Comparison of ENCODE assay signal across 26 cellular contexts in genomic region chr15:80951941-80952340, GRCh38. TPM values are rescaled to one million over a fixed set of nuclear protein-coding genes. Genes with fewer than 3 reads are reported as not detected.
DNase-seq lines count a peak whose midpoint lies in the region; ATAC-seq and TF ChIP-seq lines count a peak whose summit lies in the region.
"Had no signal": no experiment of that assay in that cellular context is flagged by ENCODE, and none has a peak within 500 bp of the region (broad histone marks: within the 10 kb centered on the region; RNA-seq: fewer than 3 reads in every experiment).

No MANE protein-coding gene starts in this region.

- intact Hi-C loops in heart right ventricle (cut with DNase I) = loop anchor here in 3 of 10 donors (5.0 to 10.0 kb wide), 3 partner anchors 50 to 487 kb away; no protein-coding TSS in a partner anchor
- intact Hi-C loops in breast epithelium (cut with DNase I; ENCODE audit: low total_unique reads) = no loop called here

- TF ChIP-seq POLR2A in breast epithelium (IDR thresholded peaks at IDR 0.05) = no peak

- no peaks in the 10 kb centered on the region for H3K27me3 ChIP-seq in right atrium auricular region
- no peaks in the 10 kb centered on the region for H3K27me3 ChIP-seq in heart right ventricle
- H3K27me3 ChIP-seq in breast epithelium = no peaks in the 10 kb centered on the region
- H3K27me3 ChIP-seq: BLaER1 treated with 17β-estradiol and CSF1 and Interleukin-3, amounts not matched to agents 10 nM and 100 nM; SJSA1 had no signal

- TF ChIP-seq CTCF in right atrium auricular region (IDR thresholded peaks at IDR 0.05) (no peak), heart right ventricle (IDR thresholded peaks at IDR 0.05) (no peak), progenitor cell of endocrine pancreas (IDR thresholded peaks at IDR 0.05; ENCODE audit: unreplicated experiment) (no peak), breast epithelium (IDR thresholded peaks at IDR 0.05) (no peak)

- H3K9me3 Mint-ChIP-seq in progenitor cell of endocrine pancreas (ENCODE audit: low read depth) = no peaks in the 10 kb centered on the region
- H3K9me3 Mint-ChIP-seq: CD4-positive, alpha-beta T cell had no signal

- H3K4me1 ChIP-seq in right atrium auricular region (no peaks in the 10 kb centered on the region), heart right ventricle (peaks cover 0 to 8% (median 0%) of the 10 kb centered on the region in 9 donors), breast epithelium (no peaks in the 10 kb centered on the region)

- H3K36me3 Mint-ChIP-seq in progenitor cell of endocrine pancreas (ENCODE audit: insufficient read depth) = peaks cover 9% of the 10 kb centered on the region

- peaks cover 55% of the 10 kb centered on the region for H3K36me3 ChIP-seq in right atrium auricular region
- H3K36me3 ChIP-seq in heart right ventricle = peaks cover 0 to 73% (median 24%) of the 10 kb centered on the region in 9 donors
- H3K36me3 ChIP-seq in breast epithelium = peaks cover 9% of the 10 kb centered on the region

- H3K4me3 ChIP-seq in right atrium auricular region (no peak overlapping the region), heart right ventricle (no peak overlapping the region), breast epithelium (no peak overlapping the region)
- H3K4me3 ChIP-seq: BLaER1 treated with 17β-estradiol and CSF1 and Interleukin-3, amounts not matched to agents 10 nM and 100 nM; GM23248; PC-9; SJSA1 had no signal

- H3K27ac ChIP-seq in right atrium auricular region = no peak overlapping the region
- H3K27ac ChIP-seq in heart right ventricle = no peak overlapping the region
- H3K27ac ChIP-seq in breast epithelium = no peak overlapping the region
- H3K27ac ChIP-seq: BLaER1 treated with 17β-estradiol and CSF1 and Interleukin-3, amounts not matched to agents 10 nM and 100 nM; GM23248; PC-9; SJSA1 had no signal

- no peaks in the 10 kb centered on the region for H3K9me3 ChIP-seq in right atrium auricular region
- H3K9me3 ChIP-seq in heart right ventricle = no peaks in the 10 kb centered on the region
- H3K9me3 ChIP-seq in breast epithelium = no peaks in the 10 kb centered on the region
- H3K9me3 ChIP-seq: BLaER1 treated with 17β-estradiol and CSF1 and Interleukin-3, amounts not matched to agents 10 nM and 100 nM; SJSA1 had no signal

- no peak overlapping the region for H3K4me3 Mint-ChIP-seq in progenitor cell of endocrine pancreas (ENCODE audit: low read depth)
- H3K4me3 Mint-ChIP-seq: CD4-positive, alpha-beta T cell had no signal

- H3K27me3 Mint-ChIP-seq in progenitor cell of endocrine pancreas = no peaks in the 10 kb centered on the region
- H3K27me3 Mint-ChIP-seq: CD4-positive, alpha-beta T cell had no signal

- ATAC-seq in heart right ventricle = no peak

- H3K27ac Mint-ChIP-seq in progenitor cell of endocrine pancreas = no peak overlapping the region
- H3K27ac Mint-ChIP-seq: CD4-positive, alpha-beta T cell had no signal

- peaks cover 6% of the 10 kb centered on the region for H3K4me1 Mint-ChIP-seq in progenitor cell of endocrine pancreas (ENCODE audit: low read depth)

- 64 to 68% methylated on average over 5 of the region's 5 CpGs for WGBS in heart right ventricle, 2 donors

- DNase-seq in NCI-H345 (lab: John Stamatoyannopoulos, UW) (peak; percentile 1), NCI-H345 treated with DMSO at 0.1 percent for 48 hours (lab: John Stamatoyannopoulos, UW; ENCODE audit: unreplicated experiment) (no peak), right atrium auricular region (ENCODE audit: low spot score) (peak; percentile 18), heart right ventricle (no peak), mesenteric fat pad (ENCODE audit: low spot score) (peak; percentile 74), NCI-H748 (lab: John Stamatoyannopoulos, UW; ENCODE audit: unreplicated experiment) (no peak), progenitor cell of endocrine pancreas (ENCODE audit: low spot score, unreplicated experiment) (no peak), breast epithelium (ENCODE audit: low spot score in 2 of 2) (no peak)
- DNase-seq: 8988T; ACHN; CD4-positive, alpha-beta T cell; GM23248; H7; Kasumi-1; MV-4-11; NCI-H1105; NCI-H1436 treated with DMSO at 0.1 percent for 48 hours; NCI-H187 treated with DMSO at 0.1 percent for 48 hours; NCI-H2107; NCI-H510A; NCI-H748 treated with DMSO at 0.1 percent for 48 hours; NK-92 treated with Interleukin-12 subunit alpha and Interleukin-12 subunit beta, amount 100 ng/mL, for 24 hours; PC-9; Right ventricle myocardium superior had no signal

RNA-seq across cellular contexts. Expression of gene MESD, which starts 37.7 kb away (rescaled TPM):
- total RNA-seq in right atrium auricular region = 10 to 100 TPM; 11.3 to 14.5 TPM
- total RNA-seq in heart right ventricle = 10 to 100 TPM; 11.1 to 17.6 (median 15.2) TPM
- polyA plus RNA-seq in heart right ventricle = 10 to 100 TPM; 13.4 TPM
- total RNA-seq in mesenteric fat pad = 30.2 TPM
- 39.2 and 42.6 TPM in 2 replicates for total RNA-seq in progenitor cell of endocrine pancreas
- 10 to 100 TPM; 17.1 to 32.9 (median 27.2) TPM for total RNA-seq in breast epithelium

RNA-seq across cellular contexts. Expression of gene TLNRD1, which starts 48.8 kb away (rescaled TPM):
- total RNA-seq in right atrium auricular region (10 to 100 TPM; 10.0 to 26.1 TPM), heart right ventricle (10 to 100 TPM in 2 of 10 donors, 1 to 10 TPM in 8; 4.3 to 19.4 (median 6.3) TPM), mesenteric fat pad (43.1 TPM), progenitor cell of endocrine pancreas (14.9 and 15.7 TPM in 2 replicates), breast epithelium (10 to 100 TPM; 15.1 to 21.6 (median 16.8) TPM)
- 1 to 10 TPM; 5.1 to 8.5 TPM for polyA plus RNA-seq in heart right ventricle

Comparison
In these comparisons a context has a peak if more than half of its experiments do, and no peak if none do; other contexts are left out.
1. DNase-seq: peak in NCI-H345 (single experiment), right atrium auricular region (single experiment) and mesenteric fat pad (single experiment); none in NCI-H345 treated with DMSO at 0.1 percent for 48 hours (single experiment), heart right ventricle (0 of 2), NCI-H748 (single experiment), progenitor cell of endocrine pancreas (single experiment) and breast epithelium (0 of 2).